30 cellular contexts compared by ENCODE assay signal in genomic region chr20:37131486-37131885, GRCh38.
"Had no signal": no experiment of that assay in that cellular context is flagged by ENCODE, and none has a peak within 500 bp of the region (broad histone marks: within the 10 kb centered on the region; RNA-seq: fewer than 3 reads in every experiment).

No MANE protein-coding gene starts in this region.

- H3K9me3 ChIP-seq: esophagus squamous epithelium, gastrocnemius medialis, left ventricle myocardium inferior, psoas muscle, thoracic aorta had no signal

- H3K4me3 Mint-ChIP-seq: activated naive CD8-positive, alpha-beta T cell treated with anti-CD3 and anti-CD28 coated beads, Interleukin-2, amount 10 ng/mL, durations not matched to agents 7 days and 5 days; activated T-cell treated with anti-CD3 and anti-CD28 coated beads, Interleukin-2, amount 50 U/mL, for 72 hours; nephron; stimulated activated effector memory CD8-positive, alpha-beta T cell treated with anti-CD3 and anti-CD28 coated beads, Interleukin-12 subunit alpha, Interleukin-12 subunit beta, amount 100 ng/mL, for 72 hours; stimulated activated naive CD8-positive, alpha-beta T cell treated with anti-CD3 and anti-CD28 coated beads, Interleukin-15, Interleukin-2, amounts not matched to agents 100 ng/mL and 50 ng/mL, for 24 hours; T-helper 1 cell treated with Interleukin-12 subunit alpha and Interleukin-12 subunit beta and Interleukin-4 antibody, amounts not matched to agents 30 μg/mL and 1 μg/mL, for 36 hours had no signal

- ATAC-seq: activated T-cell treated with anti-CD3 and anti-CD28 coated beads, Interleukin-2, amount 50 U/mL, for 72 hours; gastrocnemius medialis; psoas muscle; stimulated activated effector memory CD8-positive, alpha-beta T cell treated with anti-CD3 and anti-CD28 coated beads, Interleukin-12 subunit alpha, Interleukin-12 subunit beta, amount 100 ng/mL, for 72 hours had no signal

- H3K4me1 ChIP-seq: esophagus squamous epithelium, gastrocnemius medialis, parathyroid adenoma, psoas muscle had no signal

- DNase-seq: activated CD4-positive, alpha-beta T cell treated with anti-CD3 and anti-CD28 coated beads for 4 hours; activated CD4-positive, alpha-beta T cell treated with anti-CD3 and anti-CD28 coated beads, Interleukin-2, amount 50 U/mL, for 4 hours; activated effector memory CD4-positive, alpha-beta T cell treated with Interleukin-2 at 50 U/mL for 16 hours; activated naive CD4-positive, alpha-beta T cell treated with Interleukin-2 at 50 U/mL for 16 hours; activated naive CD8-positive, alpha-beta T cell treated with anti-CD3 and anti-CD28 coated beads, Interleukin-2, amount 10 ng/mL, durations not matched to agents 7 days and 5 days; activated T-cell treated with anti-CD3 and anti-CD28 coated beads for 4 hours; activated T-cell treated with anti-CD3 and anti-CD28 coated beads, Interleukin-2, amount 50 U/mL, for 72 hours; amygdala; caudate nucleus; effector CD4-positive, alpha-beta T cell; esophagus squamous epithelium; gastrocnemius medialis; islet precursor cell; left ventricle myocardium inferior; mesendoderm; psoas muscle; stimulated activated CD4-positive, alpha-beta T cell treated with anti-CD3 and anti-CD28 coated beads, Interleukin-12 subunit alpha, Interleukin-12 subunit beta, amount 100 ng/mL, for 4 hours; stimulated activated CD4-positive, alpha-beta T cell treated with anti-CD3 and anti-CD28 coated beads, Interleukin-4, amount 100 ng/mL, for 24 hours; SW 1271; T-helper 9 cell; trophoblast cell had no signal

- H3K27ac ChIP-seq: esophagus squamous epithelium, gastrocnemius medialis, hepatocyte, left ventricle myocardium inferior, parathyroid adenoma, psoas muscle, thoracic aorta, VCaP had no signal

- H3K9ac ChIP-seq: parathyroid adenoma had no signal

- H3K4me3 ChIP-seq: esophagus squamous epithelium, gastrocnemius medialis, hepatocyte, left ventricle myocardium inferior, lung, psoas muscle, thoracic aorta had no signal

- H3K27me3 ChIP-seq: esophagus squamous epithelium, gastrocnemius medialis, hepatocyte had no signal

- H3K27me3 Mint-ChIP-seq: activated naive CD8-positive, alpha-beta T cell treated with anti-CD3 and anti-CD28 coated beads, Interleukin-2, amount 10 ng/mL, durations not matched to agents 7 days and 5 days; stimulated activated naive CD8-positive, alpha-beta T cell treated with anti-CD3 and anti-CD28 coated beads, Interleukin-15, Interleukin-2, amounts not matched to agents 100 ng/mL and 50 ng/mL, for 24 hours had no signal

- H3K27ac Mint-ChIP-seq: activated naive CD8-positive, alpha-beta T cell treated with anti-CD3 and anti-CD28 coated beads, Interleukin-2, amount 10 ng/mL, durations not matched to agents 7 days and 5 days; activated T-cell treated with anti-CD3 and anti-CD28 coated beads, Interleukin-2, amount 50 U/mL, for 72 hours; nephron; stimulated activated effector memory CD8-positive, alpha-beta T cell treated with anti-CD3 and anti-CD28 coated beads, Interleukin-12 subunit alpha, Interleukin-12 subunit beta, amount 100 ng/mL, for 72 hours; stimulated activated naive CD8-positive, alpha-beta T cell treated with anti-CD3 and anti-CD28 coated beads, Interleukin-15, Interleukin-2, amounts not matched to agents 100 ng/mL and 50 ng/mL, for 24 hours; T-helper 1 cell treated with Interleukin-12 subunit alpha and Interleukin-12 subunit beta and Interleukin-4 antibody, amounts not matched to agents 30 μg/mL and 1 μg/mL, for 36 hours had no signal

- H3K36me3 Mint-ChIP-seq: activated naive CD8-positive, alpha-beta T cell treated with anti-CD3 and anti-CD28 coated beads, Interleukin-2, amount 10 ng/mL, durations not matched to agents 7 days and 5 days; stimulated activated effector memory CD8-positive, alpha-beta T cell treated with anti-CD3 and anti-CD28 coated beads, Interleukin-12 subunit alpha, Interleukin-12 subunit beta, amount 100 ng/mL, for 72 hours had no signal

- H3K36me3 ChIP-seq: esophagus squamous epithelium, gastrocnemius medialis, left ventricle myocardium inferior, thoracic aorta had no signal

- H2AFZ ChIP-seq: hepatocyte, parathyroid adenoma had no signal

- H3K4me1 Mint-ChIP-seq: nephron; stimulated activated effector memory CD8-positive, alpha-beta T cell treated with anti-CD3 and anti-CD28 coated beads, Interleukin-12 subunit alpha, Interleukin-12 subunit beta, amount 100 ng/mL, for 72 hours had no signal

- H3K79me2 ChIP-seq: hepatocyte, parathyroid adenoma had no signal

- H3K9me3 Mint-ChIP-seq: activated naive CD8-positive, alpha-beta T cell treated with anti-CD3 and anti-CD28 coated beads, Interleukin-2, amount 10 ng/mL, durations not matched to agents 7 days and 5 days; activated T-cell treated with anti-CD3 and anti-CD28 coated beads, Interleukin-2, amount 50 U/mL, for 72 hours; nephron; stimulated activated effector memory CD8-positive, alpha-beta T cell treated with anti-CD3 and anti-CD28 coated beads, Interleukin-12 subunit alpha, Interleukin-12 subunit beta, amount 100 ng/mL, for 72 hours; stimulated activated naive CD8-positive, alpha-beta T cell treated with anti-CD3 and anti-CD28 coated beads, Interleukin-15, Interleukin-2, amounts not matched to agents 100 ng/mL and 50 ng/mL, for 24 hours; T-helper 1 cell treated with Interleukin-12 subunit alpha and Interleukin-12 subunit beta and Interleukin-4 antibody, amounts not matched to agents 30 μg/mL and 1 μg/mL, for 36 hours had no signal

- H3K4me2 ChIP-seq: hepatocyte had no signal
